In the genomic region with DNA sequence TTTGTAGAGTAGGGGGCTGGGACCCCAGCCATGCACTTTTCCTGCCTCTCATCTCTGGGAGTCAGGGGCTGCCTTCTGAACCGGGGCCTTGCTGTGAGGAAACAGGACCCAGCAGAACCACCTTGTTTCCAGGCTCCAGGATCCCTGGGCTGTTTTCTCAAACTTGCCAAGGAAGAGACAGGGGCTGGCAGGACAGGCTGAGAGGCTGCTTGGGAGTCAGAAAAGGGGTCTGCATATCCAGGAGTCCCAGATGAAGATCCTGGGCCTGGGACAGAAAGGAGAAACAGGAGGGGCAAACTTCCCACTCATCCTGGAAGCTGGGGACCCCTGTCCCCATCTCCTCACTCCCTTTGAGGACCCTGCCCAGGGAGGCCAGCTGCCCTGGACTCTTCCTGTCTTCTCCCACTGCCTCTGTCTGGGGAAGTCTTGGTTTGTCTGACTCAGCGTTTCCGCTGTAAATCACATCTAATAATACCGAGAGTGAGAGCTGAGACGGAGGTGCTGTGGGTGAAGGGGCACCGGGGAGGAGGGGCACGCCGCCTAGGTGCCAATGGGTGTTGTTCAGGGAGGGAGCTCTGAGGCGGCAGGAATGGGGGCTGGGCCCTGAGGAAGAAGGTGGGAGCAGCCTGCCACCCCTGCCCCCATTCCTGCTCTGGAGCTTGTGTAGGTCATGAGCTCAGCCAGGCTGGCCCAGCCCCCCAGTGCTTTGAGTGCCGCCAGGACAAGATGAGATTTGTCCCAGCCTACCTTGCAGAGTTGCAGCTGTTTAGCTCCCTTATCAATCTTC, we compare ENCODE assay signal across 8 cellular contexts. TPM values are rescaled to one million over a fixed set of nuclear protein-coding genes. Genes with fewer than 3 reads are reported as not detected.
A peak's percentile ranks its signal among the peaks of the same experiment; 100 is the strongest.
DNase-seq lines count a peak whose midpoint lies in the region; TF ChIP-seq lines count a peak whose summit lies in the region.

No MANE protein-coding gene starts in this region.

- peak; percentile 85 for DNase-seq in A673 (ENCODE audit: low spot score)
- peak; percentile 55 to 63 for DNase-seq in activated CD4-positive, alpha-beta T cell treated with anti-CD3 and anti-CD28 coated beads for 4 hours
- no peak for DNase-seq in esophagus squamous epithelium (lab: John Stamatoyannopoulos, UW)
- DNase-seq in trophoblast cell = no peak
- DNase-seq in NAMALWA (ENCODE audit: low spot score) = no peak
- DNase-seq in NCI-H128 (lab: John Stamatoyannopoulos, UW; ENCODE audit: unreplicated experiment) = no peak

- POLR2A ChIA-PET in A673 (lab: Charles Lee; ENCODE audit: low non-redundant PET) = interaction anchor here (0.6 to 0.9 kb wide), 6 partner anchors 11 to 698 kb away, joined by 3 to 4 read pairs (median 3); no protein-coding TSS in a partner anchor

- peaks cover 6% of the 10 kb centered on the region for H3K79me1 ChIP-seq in trophoblast cell (ENCODE audit: low read length)

- peak overlapping the region; percentile 59 for H2BK120ac ChIP-seq in trophoblast cell (ENCODE audit: insufficient read depth, low read length, poor library complexity)

- peaks cover 10% of the 10 kb centered on the region for H3K36me3 ChIP-seq in A673 (ENCODE audit: insufficient read depth, low read length, poor library complexity, severe bottlenecking)
- no peaks in the 10 kb centered on the region for H3K36me3 ChIP-seq in KMS-11 (ENCODE audit: insufficient read depth)
- H3K36me3 ChIP-seq in esophagus squamous epithelium = peaks cover 0 to 17% (median 3%) of the 10 kb centered on the region in 3 donors
- peaks cover 13 to 18% of the 10 kb centered on the region in 2 experiments for H3K36me3 ChIP-seq in trophoblast cell (ENCODE audit: control insufficient read depth in 1 of 2, insufficient read depth in 2 of 2, low read length in 2 of 2)

- peak overlapping the region; percentile 57 for H2BK5ac ChIP-seq in trophoblast cell (ENCODE audit: low read depth, low read length, poor library complexity)

- peak overlapping the region; percentile 12 for H3K14ac ChIP-seq in trophoblast cell (ENCODE audit: low read length)

- TF ChIP-seq CTCF in A673 (conservative IDR thresholded peaks at IDR 0.05; ENCODE audit: low read depth, low read length) (no peak), KMS-11 (conservative IDR thresholded peaks at IDR 0.05; ENCODE audit: low read depth, low read length) (no peak), esophagus squamous epithelium (IDR thresholded peaks at IDR 0.05) (no peak)

- peak overlapping the region; percentile 72 for H4K91ac ChIP-seq in trophoblast cell (ENCODE audit: low read depth, low read length)

- H3K79me2 ChIP-seq in KMS-11 (ENCODE audit: insufficient read depth, low read depth) (no peaks in the 10 kb centered on the region), trophoblast cell (ENCODE audit: control insufficient read depth, insufficient read depth, low read length, poor library complexity) (no peaks in the 10 kb centered on the region)

- H3K23ac ChIP-seq in trophoblast cell (ENCODE audit: low read length) = no peak overlapping the region

- no peak overlapping the region for H2AK5ac ChIP-seq in trophoblast cell (ENCODE audit: low read length)

- H3K4me2 ChIP-seq in KMS-11 = peak overlapping the region; percentile 98
- peak overlapping the region; percentile 48 for H3K4me2 ChIP-seq in trophoblast cell (ENCODE audit: low read length)

- peak overlapping the region; percentile 41 for H3K18ac ChIP-seq in trophoblast cell (ENCODE audit: low read length)

- H3K27ac ChIP-seq in A673 (ENCODE audit: low read depth, low read length, poor library complexity, severe bottlenecking) (peak overlapping the region; percentile 95), KMS-11 (peak overlapping the region; percentile 76), esophagus squamous epithelium (peak overlapping the region; percentile 79 to 86 (median 84)), trophoblast cell (ENCODE audit: low read depth, low read length) (no peak overlapping the region)

- TF ChIP-seq POLR2A in GM19099 (IDR thresholded peaks at IDR 0.05; ENCODE audit: extremely low read depth, insufficient read length, low read depth) (peak; percentile 26), esophagus squamous epithelium (IDR thresholded peaks at IDR 0.05) (no peak)

- peak overlapping the region; percentile 74 for H2BK12ac ChIP-seq in trophoblast cell (ENCODE audit: low read length)

- no TSS peak for BruUV-seq in A673 (replicated peaks; lab: Mats Ljungman, UMichigan)

- CTCF ChIA-PET in A673 (lab: Charles Lee) = interaction anchor here (0.7 to 0.9 kb wide), 3 partner anchors 11 to 806 kb away, joined by 3 to 6 read pairs (median 4); no protein-coding TSS in a partner anchor

- H4K8ac ChIP-seq in trophoblast cell (ENCODE audit: low read depth, low read length) = peak overlapping the region; percentile 14

- H3K9ac ChIP-seq in KMS-11 = peak overlapping the region; percentile 53; the same call in 1 of the 2 replicates
- H3K9ac ChIP-seq in trophoblast cell (ENCODE audit: low read length) = no peak overlapping the region

- no peaks in the 10 kb centered on the region for H4K20me1 ChIP-seq in KMS-11 (ENCODE audit: insufficient read depth)

- peak overlapping the region; percentile 6 for H3K4me3 ChIP-seq in A673 (ENCODE audit: low read depth, low read length, poor library complexity, severe bottlenecking)
- H3K4me3 ChIP-seq in KMS-11 (IDR thresholded peaks at IDR 0.05; ENCODE audit: insufficient read depth, low read depth, low read length) = no peak overlapping the region
- H3K4me3 ChIP-seq in esophagus squamous epithelium = peak overlapping the region in 1 of 4 donors; percentile 37
- no peak overlapping the region for H3K4me3 ChIP-seq in trophoblast cell (ENCODE audit: low read depth, low read length)

- intact Hi-C loops in A673 (cut with micrococcal nuclease; ENCODE audit: unreplicated experiment) (loop anchor here (5.0 to 10.0 kb wide), 3 partner anchors 265 to 787 kb away; no protein-coding TSS in a partner anchor), esophagus squamous epithelium (cut with DNase I) (loop anchor here (5.0 kb wide), 1 partner anchor 787 kb away; no protein-coding TSS in a partner anchor)

- no peaks in the 10 kb centered on the region for H3K27me3 ChIP-seq in A673 (replicated peaks; ENCODE audit: insufficient read depth, low read depth, low read length, poor library complexity)
- H3K27me3 ChIP-seq in KMS-11 (ENCODE audit: insufficient read depth, low read depth) = no peaks in the 10 kb centered on the region
- H3K27me3 ChIP-seq in esophagus squamous epithelium = no peaks in the 10 kb centered on the region
- H3K27me3 ChIP-seq in trophoblast cell (ENCODE audit: insufficient read depth, low read length) = no peaks in the 10 kb centered on the region

- peak overlapping the region; percentile 47 for H4K12ac ChIP-seq in trophoblast cell (ENCODE audit: low read depth, low read length)

- H3K4me1 ChIP-seq in A673 (ENCODE audit: insufficient read depth, low read length, poor library complexity, severe bottlenecking) (peaks cover 64% of the 10 kb centered on the region), KMS-11 (ENCODE audit: low read depth, poor library complexity, severe bottlenecking) (peaks cover 64% of the 10 kb centered on the region), esophagus squamous epithelium (peaks cover 45 to 68% (median 60%) of the 10 kb centered on the region in 3 donors), trophoblast cell (ENCODE audit: control insufficient read depth in 1 of 2, insufficient read depth in 2 of 2, low read length in 2 of 2) (peaks cover 17 to 19% of the 10 kb centered on the region in 2 experiments)

- no peak overlapping the region for H3K4ac ChIP-seq in trophoblast cell (ENCODE audit: low read depth, low read length)

- no peaks in the 10 kb centered on the region for H3K9me3 ChIP-seq in A673 (ENCODE audit: low read depth, low read length, poor library complexity, severe bottlenecking)
- H3K9me3 ChIP-seq in esophagus squamous epithelium = no peaks in the 10 kb centered on the region
- no peaks in the 10 kb centered on the region for H3K9me3 ChIP-seq in trophoblast cell (ENCODE audit: insufficient read depth, low read depth, low read length)

- 0 to 7% methylated on average over 1 to 2 of the region's 10 CpGs for WGBS in esophagus squamous epithelium, 2 donors
- WGBS in trophoblast cell (ENCODE audit: extremely low coverage, insufficient coverage, insufficient read length) = no CpG with 5 or more reads among the region's 10 CpGs

- H2AFZ ChIP-seq in KMS-11 (ENCODE audit: low read depth) = peak overlapping the region; percentile 50
- peak overlapping the region; percentile 40 for H2AFZ ChIP-seq in trophoblast cell (ENCODE audit: insufficient read depth, low read length, poor library complexity)

RNA-seq across cellular contexts. Expression of a gene that starts 16.7 kb away (rescaled TPM):
- total RNA-seq in A673 (2021) (83.3 and 92.9 TPM in 2 replicates), esophagus squamous epithelium (1 to 10 TPM; 2.1 to 4.5 (median 2.8) TPM)
- 0.44 and 0.46 TPM in 2 replicates for polyA plus RNA-seq in trophoblast cell (2013)

RNA-seq across cellular contexts. Expression of a gene that starts 17.4 kb away (rescaled TPM):
- total RNA-seq in A673 (2021) (109 and 113 TPM in 2 replicates), esophagus squamous epithelium (10 to 100 TPM; 38.5 to 71.5 (median 54.5) TPM)
- polyA plus RNA-seq in trophoblast cell (2013) = 56.4 and 56.8 TPM in 2 replicates

RNA-seq across cellular contexts. Expression of a gene that starts 24.6 kb away (rescaled TPM):
- 89.5 and 106 TPM in 2 replicates for total RNA-seq in A673 (2021)
- 10 to 100 TPM in 3 of 4 donors, 1 to 10 TPM in 1; 6.2 to 18.7 (median 12.4) TPM for total RNA-seq in esophagus squamous epithelium
- 56.9 and 57.3 TPM in 2 replicates for polyA plus RNA-seq in trophoblast cell (2013)

RNA-seq across cellular contexts. Expression of a gene that starts 40.1 kb away (rescaled TPM):
- total RNA-seq in A673 (2021) = 184 and 194 TPM in 2 replicates
- 10 to 100 TPM; 33.9 to 49.7 (median 44.4) TPM for total RNA-seq in esophagus squamous epithelium
- 33.9 and 37.1 TPM in 2 replicates for polyA plus RNA-seq in trophoblast cell (2013)

Comparison
In these comparisons a context has a peak if more than half of its experiments do, and no peak if none do; other contexts are left out.
1. DNase-seq: peak in A673 (single experiment) and activated CD4-positive, alpha-beta T cell treated with anti-CD3 and anti-CD28 coated beads for 4 hours (2 of 2); none in esophagus squamous epithelium (single experiment), trophoblast cell (0 of 2), NAMALWA (single experiment) and NCI-H128 (single experiment).
2. RNA of a gene that starts 16.7 kb away (total RNA-seq): 83.3 to 92.9 TPM in A673; 2.1 to 4.5 TPM in esophagus squamous epithelium; every median in the first group is over 10 times any median in the second.